1 cellular context compared by ENCODE assay signal in the genomic region with DNA sequence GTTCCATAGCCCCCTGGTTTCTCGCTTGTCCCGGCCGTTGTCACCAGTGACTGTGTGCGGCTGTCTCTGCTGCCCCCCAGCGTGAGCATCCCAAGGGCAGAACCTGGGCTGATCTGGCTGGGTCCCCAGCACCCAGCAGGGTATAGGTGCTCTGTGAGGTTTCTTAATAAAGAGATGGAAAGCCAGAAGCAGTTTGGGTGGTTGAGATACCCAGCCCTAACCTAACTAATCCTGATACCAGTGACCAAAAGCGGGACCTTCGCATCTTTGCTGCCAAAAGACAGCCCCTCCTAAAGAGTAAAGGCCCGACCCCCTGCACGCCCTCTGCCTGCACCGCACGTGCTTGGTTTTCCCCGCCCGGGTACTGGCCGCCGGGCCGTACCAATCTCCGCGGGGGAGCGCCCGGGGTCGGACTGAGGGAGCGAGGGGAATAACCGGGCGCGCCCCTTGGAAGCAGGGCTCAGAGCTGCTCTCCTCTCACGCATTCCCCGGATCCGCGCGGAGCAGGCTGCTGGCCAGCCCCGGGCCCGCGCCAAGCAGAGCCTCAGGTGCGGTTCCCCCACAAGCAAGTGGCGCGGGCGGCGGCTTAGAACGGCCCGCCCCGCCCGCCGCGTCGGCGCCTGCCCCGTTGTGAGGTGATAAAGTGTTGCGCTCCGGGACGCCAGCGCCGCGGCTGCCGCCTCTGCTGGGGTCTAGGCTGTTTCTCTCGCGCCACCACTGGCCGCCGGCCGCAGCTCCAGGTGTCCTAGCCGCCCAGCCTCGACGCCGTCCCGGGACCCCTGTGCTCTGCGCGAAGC.
TF ChIP-seq lines count a peak whose summit lies in the region.

A gene with protein sequence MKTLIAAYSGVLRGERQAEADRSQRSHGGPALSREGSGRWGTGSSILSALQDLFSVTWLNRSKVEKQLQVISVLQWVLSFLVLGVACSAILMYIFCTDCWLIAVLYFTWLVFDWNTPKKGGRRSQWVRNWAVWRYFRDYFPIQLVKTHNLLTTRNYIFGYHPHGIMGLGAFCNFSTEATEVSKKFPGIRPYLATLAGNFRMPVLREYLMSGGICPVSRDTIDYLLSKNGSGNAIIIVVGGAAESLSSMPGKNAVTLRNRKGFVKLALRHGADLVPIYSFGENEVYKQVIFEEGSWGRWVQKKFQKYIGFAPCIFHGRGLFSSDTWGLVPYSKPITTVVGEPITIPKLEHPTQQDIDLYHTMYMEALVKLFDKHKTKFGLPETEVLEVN (plus strand): TSS at position 667 of the 797 bp plus-strand sequence. CDS start 214 bp downstream, outside the sequence.

TF ChIP-seq in HepG2, 621 proteins besides CTCF, POLR2A, EP300 and RAD21 (continued from another document and continues in another):
- TF ChIP-seq, protein P1, sequence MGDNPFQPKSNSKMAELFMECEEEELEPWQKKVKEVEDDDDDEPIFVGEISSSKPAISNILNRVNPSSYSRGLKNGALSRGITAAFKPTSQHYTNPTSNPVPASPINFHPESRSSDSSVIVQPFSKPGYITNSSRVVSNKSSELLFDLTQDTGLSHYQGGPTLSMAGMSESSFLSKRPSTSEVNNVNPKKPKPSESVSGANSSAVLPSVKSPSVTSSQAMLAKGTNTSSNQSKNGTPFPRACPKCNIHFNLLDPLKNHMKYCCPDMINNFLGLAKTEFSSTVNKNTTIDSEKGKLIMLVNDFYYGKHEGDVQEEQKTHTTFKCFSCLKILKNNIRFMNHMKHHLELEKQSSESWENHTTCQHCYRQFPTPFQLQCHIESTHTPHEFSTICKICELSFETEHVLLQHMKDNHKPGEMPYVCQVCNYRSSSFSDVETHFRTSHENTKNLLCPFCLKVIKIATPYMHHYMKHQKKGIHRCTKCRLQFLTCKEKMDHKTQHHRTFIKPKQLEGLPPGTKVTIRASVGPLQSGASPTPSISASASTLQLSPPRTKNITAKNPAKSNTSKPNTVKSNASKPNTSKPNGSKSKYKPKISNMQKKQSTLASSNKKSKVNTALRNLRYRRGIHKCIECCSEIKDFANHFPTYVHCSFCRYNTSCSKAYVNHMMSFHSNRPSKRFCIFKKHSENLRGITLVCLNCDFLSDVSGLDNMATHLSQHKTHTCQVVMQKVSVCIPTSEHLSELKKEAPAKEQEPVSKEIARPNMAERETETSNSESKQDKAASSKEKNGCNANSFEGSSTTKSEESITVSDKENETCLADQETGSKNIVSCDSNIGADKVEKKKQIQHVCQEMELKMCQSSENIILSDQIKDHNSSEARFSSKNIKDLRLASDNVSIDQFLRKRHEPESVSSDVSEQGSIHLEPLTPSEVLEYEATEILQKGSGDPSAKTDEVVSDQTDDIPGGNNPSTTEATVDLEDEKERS (CRISPR knock-in tag; IDR thresholded peaks at IDR 0.05): no peak
- TF ChIP-seq SMAD1 (CRISPR knock-in tag; IDR thresholded peaks at IDR 0.05; ENCODE audit: borderline replicate concordance, low read depth): no peak
- TF ChIP-seq, protein P2, sequence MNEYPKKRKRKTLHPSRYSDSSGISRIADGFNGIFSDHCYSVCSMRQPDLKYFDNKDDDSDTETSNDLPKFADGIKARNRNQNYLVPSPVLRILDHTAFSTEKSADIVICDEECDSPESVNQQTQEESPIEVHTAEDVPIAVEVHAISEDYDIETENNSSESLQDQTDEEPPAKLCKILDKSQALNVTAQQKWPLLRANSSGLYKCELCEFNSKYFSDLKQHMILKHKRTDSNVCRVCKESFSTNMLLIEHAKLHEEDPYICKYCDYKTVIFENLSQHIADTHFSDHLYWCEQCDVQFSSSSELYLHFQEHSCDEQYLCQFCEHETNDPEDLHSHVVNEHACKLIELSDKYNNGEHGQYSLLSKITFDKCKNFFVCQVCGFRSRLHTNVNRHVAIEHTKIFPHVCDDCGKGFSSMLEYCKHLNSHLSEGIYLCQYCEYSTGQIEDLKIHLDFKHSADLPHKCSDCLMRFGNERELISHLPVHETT (CRISPR knock-in tag; conservative IDR thresholded peaks at IDR 0.05): peak; percentile 39; the same call in 1 of the 2 replicates
- no peak for TF ChIP-seq NFE2 (CRISPR knock-in tag; IDR thresholded peaks at IDR 0.05)
- peak; percentile 35; the same call in 1 of the 2 replicates for TF ChIP-seq RELA (CRISPR knock-in tag; IDR thresholded peaks at IDR 0.05)
- TF ChIP-seq ZNF546 (CRISPR knock-in tag; conservative IDR thresholded peaks at IDR 0.05): peak; percentile 76; the same call in 1 of the 2 replicates
- peak; percentile 17; the same call in 1 of the 2 replicates for TF ChIP-seq ZNF292 (CRISPR knock-in tag; IDR thresholded peaks at IDR 0.05; ENCODE audit: borderline replicate concordance, low read depth)
- no peak; the same call in 1 of the 2 replicates for TF ChIP-seq ZNF230 (CRISPR knock-in tag; IDR thresholded peaks at IDR 0.05)
- TF ChIP-seq DMAP1 (CRISPR knock-in tag; IDR thresholded peaks at IDR 0.05): peak; percentile 88; the same call in 1 of the 2 replicates
- TF ChIP-seq, protein P3, sequence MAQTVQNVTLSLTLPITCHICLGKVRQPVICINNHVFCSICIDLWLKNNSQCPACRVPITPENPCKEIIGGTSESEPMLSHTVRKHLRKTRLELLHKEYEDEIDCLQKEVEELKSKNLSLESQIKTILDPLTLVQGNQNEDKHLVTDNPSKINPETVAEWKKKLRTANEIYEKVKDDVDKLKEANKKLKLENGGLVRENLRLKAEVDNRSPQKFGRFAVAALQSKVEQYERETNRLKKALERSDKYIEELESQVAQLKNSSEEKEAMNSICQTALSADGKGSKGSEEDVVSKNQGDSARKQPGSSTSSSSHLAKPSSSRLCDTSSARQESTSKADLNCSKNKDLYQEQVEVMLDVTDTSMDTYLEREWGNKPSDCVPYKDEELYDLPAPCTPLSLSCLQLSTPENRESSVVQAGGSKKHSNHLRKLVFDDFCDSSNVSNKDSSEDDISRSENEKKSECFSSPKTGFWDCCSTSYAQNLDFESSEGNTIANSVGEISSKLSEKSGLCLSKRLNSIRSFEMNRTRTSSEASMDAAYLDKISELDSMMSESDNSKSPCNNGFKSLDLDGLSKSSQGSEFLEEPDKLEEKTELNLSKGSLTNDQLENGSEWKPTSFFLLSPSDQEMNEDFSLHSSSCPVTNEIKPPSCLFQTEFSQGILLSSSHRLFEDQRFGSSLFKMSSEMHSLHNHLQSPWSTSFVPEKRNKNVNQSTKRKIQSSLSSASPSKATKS (CRISPR knock-in tag; IDR thresholded peaks at IDR 0.05): peak; percentile 65; the same call in 1 of the 2 replicates
- no peak for TF ChIP-seq ZNF7 (CRISPR knock-in tag; IDR thresholded peaks at IDR 0.05)
- no peak for TF ChIP-seq ZSCAN29 (CRISPR knock-in tag; conservative IDR thresholded peaks at IDR 0.05)
- peak; percentile 83 for TF ChIP-seq ZNF224 (CRISPR knock-in tag; IDR thresholded peaks at IDR 0.05)
- TF ChIP-seq, protein P4, sequence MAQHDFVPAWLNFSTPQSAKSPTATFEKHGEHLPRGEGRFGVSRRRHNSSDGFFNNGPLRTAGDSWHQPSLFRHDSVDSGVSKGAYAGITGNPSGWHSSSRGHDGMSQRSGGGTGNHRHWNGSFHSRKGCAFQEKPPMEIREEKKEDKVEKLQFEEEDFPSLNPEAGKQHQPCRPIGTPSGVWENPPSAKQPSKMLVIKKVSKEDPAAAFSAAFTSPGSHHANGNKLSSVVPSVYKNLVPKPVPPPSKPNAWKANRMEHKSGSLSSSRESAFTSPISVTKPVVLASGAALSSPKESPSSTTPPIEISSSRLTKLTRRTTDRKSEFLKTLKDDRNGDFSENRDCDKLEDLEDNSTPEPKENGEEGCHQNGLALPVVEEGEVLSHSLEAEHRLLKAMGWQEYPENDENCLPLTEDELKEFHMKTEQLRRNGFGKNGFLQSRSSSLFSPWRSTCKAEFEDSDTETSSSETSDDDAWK (CRISPR knock-in tag; IDR thresholded peaks at IDR 0.05): no peak
- no peak for TF ChIP-seq ZNF614 (CRISPR knock-in tag; IDR thresholded peaks at IDR 0.05; ENCODE audit: borderline replicate concordance)
- TF ChIP-seq GABPB1 (CRISPR knock-in tag; IDR thresholded peaks at IDR 0.05): peak; percentile 76; the same call in 1 of the 2 replicates
- TF ChIP-seq U2AF1 (optimal IDR thresholded peaks at IDR 0.05; ENCODE audit: low read depth, low read length): peak; percentile 68
- TF ChIP-seq CHCHD3 (CRISPR knock-in tag; IDR thresholded peaks at IDR 0.05): no peak
- TF ChIP-seq ISX (CRISPR knock-in tag; conservative IDR thresholded peaks at IDR 0.05): peak; percentile 94
- TF ChIP-seq, protein P5, sequence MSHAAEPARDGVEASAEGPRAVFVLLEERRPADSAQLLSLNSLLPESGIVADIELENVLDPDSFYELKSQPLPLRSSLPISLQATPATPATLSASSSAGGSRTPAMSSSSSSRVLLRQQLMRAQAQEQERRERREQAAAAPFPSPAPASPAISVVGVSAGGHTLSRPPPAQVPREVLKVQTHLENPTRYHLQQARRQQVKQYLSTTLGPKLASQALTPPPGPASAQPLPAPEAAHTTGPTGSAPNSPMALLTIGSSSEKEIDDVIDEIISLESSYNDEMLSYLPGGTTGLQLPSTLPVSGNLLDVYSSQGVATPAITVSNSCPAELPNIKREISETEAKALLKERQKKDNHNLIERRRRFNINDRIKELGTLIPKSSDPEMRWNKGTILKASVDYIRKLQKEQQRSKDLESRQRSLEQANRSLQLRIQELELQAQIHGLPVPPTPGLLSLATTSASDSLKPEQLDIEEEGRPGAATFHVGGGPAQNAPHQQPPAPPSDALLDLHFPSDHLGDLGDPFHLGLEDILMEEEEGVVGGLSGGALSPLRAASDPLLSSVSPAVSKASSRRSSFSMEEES (CRISPR knock-in tag; IDR thresholded peaks at IDR 0.05): no peak
- peak; percentile 61 for TF ChIP-seq NR2C2 (CRISPR knock-in tag; IDR thresholded peaks at IDR 0.05; ENCODE audit: borderline replicate concordance)
- TF ChIP-seq ZNF44 (CRISPR knock-in tag; IDR thresholded peaks at IDR 0.05): peak; percentile 76; the same call in 1 of the 2 replicates
- no peak for TF ChIP-seq MAFF (IDR thresholded peaks at IDR 0.05; ENCODE audit: low read depth, low read length)
- 0 out of 2 replicates have a peak, but pooled peaks have one; percentile 22 for TF ChIP-seq HMG20A (CRISPR knock-in tag; IDR thresholded peaks at IDR 0.05; ENCODE audit: borderline replicate concordance)
- TF ChIP-seq, protein P6, sequence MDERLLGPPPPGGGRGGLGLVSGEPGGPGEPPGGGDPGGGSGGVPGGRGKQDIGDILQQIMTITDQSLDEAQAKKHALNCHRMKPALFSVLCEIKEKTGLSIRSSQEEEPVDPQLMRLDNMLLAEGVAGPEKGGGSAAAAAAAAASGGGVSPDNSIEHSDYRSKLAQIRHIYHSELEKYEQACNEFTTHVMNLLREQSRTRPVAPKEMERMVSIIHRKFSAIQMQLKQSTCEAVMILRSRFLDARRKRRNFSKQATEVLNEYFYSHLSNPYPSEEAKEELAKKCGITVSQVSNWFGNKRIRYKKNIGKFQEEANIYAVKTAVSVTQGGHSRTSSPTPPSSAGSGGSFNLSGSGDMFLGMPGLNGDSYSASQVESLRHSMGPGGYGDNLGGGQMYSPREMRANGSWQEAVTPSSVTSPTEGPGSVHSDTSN (CRISPR knock-in tag; IDR thresholded peaks at IDR 0.05): no peak
- TF ChIP-seq PCBP2 (optimal IDR thresholded peaks at IDR 0.05; ENCODE audit: low read depth, low read length, poor library complexity, severe bottlenecking): no peak
- TF ChIP-seq, protein P7, sequence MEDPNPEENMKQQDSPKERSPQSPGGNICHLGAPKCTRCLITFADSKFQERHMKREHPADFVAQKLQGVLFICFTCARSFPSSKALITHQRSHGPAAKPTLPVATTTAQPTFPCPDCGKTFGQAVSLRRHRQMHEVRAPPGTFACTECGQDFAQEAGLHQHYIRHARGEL (CRISPR knock-in tag; IDR thresholded peaks at IDR 0.05): no peak
- TF ChIP-seq ZNF263 (CRISPR knock-in tag; IDR thresholded peaks at IDR 0.05): peak; percentile 70; the same call in 1 of the 2 replicates
- TF ChIP-seq RARG (CRISPR knock-in tag; IDR thresholded peaks at IDR 0.05; ENCODE audit: low read depth): no peak
- TF ChIP-seq MEIS1 (CRISPR knock-in tag; IDR thresholded peaks at IDR 0.05; ENCODE audit: borderline replicate concordance): peak; percentile 83
- no peak; the same call in 1 of the 2 replicates for TF ChIP-seq CEBPG (CRISPR knock-in tag; IDR thresholded peaks at IDR 0.05)
- peak; percentile 92 for TF ChIP-seq ZNF17 (CRISPR knock-in tag; IDR thresholded peaks at IDR 0.05)
- 0 out of 2 replicates have a peak, but pooled peaks have one; percentile 68 for TF ChIP-seq ZBTB3 (CRISPR knock-in tag; IDR thresholded peaks at IDR 0.05; ENCODE audit: borderline replicate concordance, low read depth)
- TF ChIP-seq, protein P8, sequence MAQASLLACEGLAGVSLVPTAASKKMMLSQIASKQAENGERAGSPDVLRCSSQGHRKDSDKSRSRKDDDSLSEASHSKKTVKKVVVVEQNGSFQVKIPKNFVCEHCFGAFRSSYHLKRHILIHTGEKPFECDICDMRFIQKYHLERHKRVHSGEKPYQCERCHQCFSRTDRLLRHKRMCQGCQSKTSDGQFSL (CRISPR knock-in tag; IDR thresholded peaks at IDR 0.05): peak; percentile 68
- no peak for TF ChIP-seq SOX6 (IDR thresholded peaks at IDR 0.05)
- no peak; the same call in 1 of the 2 replicates for TF ChIP-seq SOX6 (CRISPR knock-in tag; IDR thresholded peaks at IDR 0.05)
- TF ChIP-seq NFIB (CRISPR knock-in tag; IDR thresholded peaks at IDR 0.05; ENCODE audit: borderline replicate concordance): no peak
- TF ChIP-seq PRPF4 (IDR thresholded peaks at IDR 0.05; ENCODE audit: low read depth, low read length, poor library complexity, severe bottlenecking): no peak
- TF ChIP-seq, protein P9, sequence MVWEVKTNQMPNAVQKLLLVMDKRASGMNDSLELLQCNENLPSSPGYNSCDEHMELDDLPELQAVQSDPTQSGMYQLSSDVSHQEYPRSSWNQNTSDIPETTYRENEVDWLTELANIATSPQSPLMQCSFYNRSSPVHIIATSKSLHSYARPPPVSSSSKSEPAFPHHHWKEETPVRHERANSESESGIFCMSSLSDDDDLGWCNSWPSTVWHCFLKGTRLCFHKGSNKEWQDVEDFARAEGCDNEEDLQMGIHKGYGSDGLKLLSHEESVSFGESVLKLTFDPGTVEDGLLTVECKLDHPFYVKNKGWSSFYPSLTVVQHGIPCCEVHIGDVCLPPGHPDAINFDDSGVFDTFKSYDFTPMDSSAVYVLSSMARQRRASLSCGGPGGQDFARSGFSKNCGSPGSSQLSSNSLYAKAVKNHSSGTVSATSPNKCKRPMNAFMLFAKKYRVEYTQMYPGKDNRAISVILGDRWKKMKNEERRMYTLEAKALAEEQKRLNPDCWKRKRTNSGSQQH (CRISPR knock-in tag; IDR thresholded peaks at IDR 0.05; ENCODE audit: low read depth): no peak
- TF ChIP-seq SRSF1 (optimal IDR thresholded peaks at IDR 0.05; ENCODE audit: low read depth, low read length): peak; percentile 31
- TF ChIP-seq KAT8 (CRISPR knock-in tag; IDR thresholded peaks at IDR 0.05): peak; percentile 68
- TF ChIP-seq RFX5 (IDR thresholded peaks at IDR 0.05; ENCODE audit: low read depth, low read length): no peak
- no peak; the same call in none of the 2 replicates for TF ChIP-seq SOX5 (CRISPR knock-in tag; IDR thresholded peaks at IDR 0.05; ENCODE audit: borderline replicate concordance)
- TF ChIP-seq ARID2 (CRISPR knock-in tag; IDR thresholded peaks at IDR 0.05; ENCODE audit: borderline replicate concordance): peak; percentile 90
- TF ChIP-seq FLYWCH1 (CRISPR knock-in tag; IDR thresholded peaks at IDR 0.05): no peak
- no peak for TF ChIP-seq ZNF652 (CRISPR knock-in tag; IDR thresholded peaks at IDR 0.05; ENCODE audit: borderline replicate concordance, low read depth)
